In genomic region chr7:122311280-122311679, GRCh38 we compare ENCODE assay signal across 19 cellular contexts. TPM values are rescaled to one million over a fixed set of nuclear protein-coding genes. Genes with fewer than 3 reads are reported as not detected.
A peak's percentile ranks its signal among the peaks of the same experiment; 100 is the strongest.
DNase-seq lines count a peak whose midpoint lies in the region; ATAC-seq, FAIRE-seq and TF ChIP-seq lines count a peak whose summit lies in the region.
"Had no signal": no experiment of that assay in that cellular context is flagged by ENCODE, and none has a peak within 500 bp of the region (broad histone marks: within the 10 kb centered on the region; RNA-seq: fewer than 3 reads in every experiment).

No MANE protein-coding gene starts in this region.

- H3K4me1 ChIP-seq in GM23338 (ENCODE audit: insufficient read depth) = peaks cover 74% of the 10 kb centered on the region
- no peaks in the 10 kb centered on the region for H3K4me1 ChIP-seq in endodermal cell (ENCODE audit: control insufficient read depth, insufficient read depth, low read length)
- H3K4me1 ChIP-seq in aorta (ENCODE audit: control insufficient read depth in 1 of 2, insufficient read depth in 2 of 2, low read length in 2 of 2) = no peaks in the 10 kb centered on the region
- H3K4me1 ChIP-seq in pancreas = peaks cover 0 to 5% (median 2%) of the 10 kb centered on the region in 3 donors

- H3K4me1 Mint-ChIP-seq in GM23338 (peaks cover 54% of the 10 kb centered on the region), endodermal cell (peaks cover 28% of the 10 kb centered on the region), neural crest cell (peaks cover 25% of the 10 kb centered on the region)
- H3K4me1 Mint-ChIP-seq: stimulated activated effector memory CD8-positive, alpha-beta T cell treated with anti-CD3 and anti-CD28 coated beads, Interleukin-12 subunit alpha, Interleukin-12 subunit beta, amount 100 ng/mL, for 72 hours had no signal

- H3K79me2 ChIP-seq in GM23338 (replicated peaks; ENCODE audit: insufficient read depth) = no peaks in the 10 kb centered on the region

- no peak for FAIRE-seq in pancreas (lab: Jason Lieb, UNC)

- TF ChIP-seq CTCF in GM23338 (conservative IDR thresholded peaks at IDR 0.05; ENCODE audit: low read depth in 2 of 2) (no peak), endodermal cell (conservative IDR thresholded peaks at IDR 0.05) (no peak), neural crest cell (conservative IDR thresholded peaks at IDR 0.05) (no peak), pancreas (IDR thresholded peaks at IDR 0.05) (no peak)

- H3K27ac Mint-ChIP-seq in GM23338 (no peak overlapping the region), endodermal cell (no peak overlapping the region), neural crest cell (ENCODE audit: unreplicated experiment) (no peak overlapping the region)
- H3K27ac Mint-ChIP-seq: natural killer cell treated with Interleukin-12 subunit alpha and Interleukin-12 subunit beta and Interleukin-15 and Interleukin-18, amount 100 ng/mL, for 72 hours; stimulated activated effector memory CD8-positive, alpha-beta T cell treated with anti-CD3 and anti-CD28 coated beads, Interleukin-12 subunit alpha, Interleukin-12 subunit beta, amount 100 ng/mL, for 72 hours had no signal

- peak overlapping the region; percentile 95 for H3K4me2 ChIP-seq in GM23338

- H3K27me3 Mint-ChIP-seq in GM23338 (ENCODE audit: insufficient read depth, low read depth, poor library complexity) = peaks cover 85% of the 10 kb centered on the region
- peaks cover 99% of the 10 kb centered on the region for H3K27me3 Mint-ChIP-seq in endodermal cell (ENCODE audit: insufficient read depth)
- H3K27me3 Mint-ChIP-seq in neural crest cell (ENCODE audit: low read depth) = peaks cover 99% of the 10 kb centered on the region

- H3K4me3 ChIP-seq in GM23338 = peak overlapping the region; percentile 69
- H3K4me3 ChIP-seq in endodermal cell (ENCODE audit: low read length) = no peak overlapping the region
- H3K4me3 ChIP-seq in aorta (ENCODE audit: low read length in 2 of 2) = no peak overlapping the region
- no peak overlapping the region for H3K4me3 ChIP-seq in pancreas

- no peaks in the 10 kb centered on the region for H4K20me1 ChIP-seq in GM23338 (replicated peaks; ENCODE audit: insufficient read depth)

- H3K9ac ChIP-seq in endodermal cell (ENCODE audit: extremely low read depth, low read length, poor library complexity, severe bottlenecking) = no peak overlapping the region

- H2AFZ ChIP-seq in GM23338 = peak overlapping the region; percentile 53

- H3K4me3 Mint-ChIP-seq in GM23338 (peak overlapping the region; percentile 77), endodermal cell (peak overlapping the region; percentile 47), neural crest cell (peak overlapping the region; percentile 65)
- H3K4me3 Mint-ChIP-seq: natural killer cell treated with Interleukin-12 subunit alpha and Interleukin-12 subunit beta and Interleukin-15 and Interleukin-18, amount 100 ng/mL, for 72 hours; stimulated activated effector memory CD8-positive, alpha-beta T cell treated with anti-CD3 and anti-CD28 coated beads, Interleukin-12 subunit alpha, Interleukin-12 subunit beta, amount 100 ng/mL, for 72 hours had no signal

- no peak overlapping the region for H3K27ac ChIP-seq in GM23338 (ENCODE audit: low read depth)
- H3K27ac ChIP-seq in endodermal cell (ENCODE audit: low read depth, low read length) = no peak overlapping the region
- H3K27ac ChIP-seq in aorta (ENCODE audit: low read depth in 1 of 2, low read length in 2 of 2) = no peak overlapping the region
- no peak overlapping the region for H3K27ac ChIP-seq in pancreas

- H3K9me3 ChIP-seq in endodermal cell (ENCODE audit: control insufficient read depth, low read length) = no peaks in the 10 kb centered on the region
- no peaks in the 10 kb centered on the region for H3K9me3 ChIP-seq in aorta (ENCODE audit: control insufficient read depth, low read length)
- no peaks in the 10 kb centered on the region for H3K9me3 ChIP-seq in pancreas

- intact Hi-C loops in aorta (cut with DNase I) (no loop called here), pancreas (cut with DNase I) (no loop called here)

- peak; percentile 72 for DNase-seq in GM23338 (ENCODE audit: low spot score)
- peak; percentile 1 for DNase-seq in OCI-M1 (lab: John Stamatoyannopoulos, UW)
- peak; percentile 77 for DNase-seq in endodermal cell
- DNase-seq in neural crest cell (ENCODE audit: low read depth, low spot score) = no peak
- DNase-seq in aorta = no peak
- DNase-seq in mucosa of gallbladder (ENCODE audit: low spot score) = no peak
- no peak for DNase-seq in pancreas
- DNase-seq: DMS153, Karpas-422, NCI-H1092, NCI-H2081, NCI-H510A, RPMI8226 had no signal

- H3K36me3 ChIP-seq in GM23338 (ENCODE audit: insufficient read depth) = no peaks in the 10 kb centered on the region
- no peaks in the 10 kb centered on the region for H3K36me3 ChIP-seq in endodermal cell (ENCODE audit: control insufficient read depth, insufficient read depth, low read length)
- no peaks in the 10 kb centered on the region for H3K36me3 ChIP-seq in aorta (ENCODE audit: control insufficient read depth in 1 of 2, insufficient read depth in 2 of 2, low read length in 1 of 2)
- no peaks in the 10 kb centered on the region for H3K36me3 ChIP-seq in pancreas

- H3K36me3 Mint-ChIP-seq in GM23338 (ENCODE audit: low read depth) (no peaks in the 10 kb centered on the region), endodermal cell (ENCODE audit: low read depth) (no peaks in the 10 kb centered on the region), neural crest cell (ENCODE audit: low read depth) (peaks cover 4% of the 10 kb centered on the region)
- H3K36me3 Mint-ChIP-seq: stimulated activated effector memory CD8-positive, alpha-beta T cell treated with anti-CD3 and anti-CD28 coated beads, Interleukin-12 subunit alpha, Interleukin-12 subunit beta, amount 100 ng/mL, for 72 hours had no signal

- H3K27me3 ChIP-seq in GM23338 (ENCODE audit: insufficient read depth) (peaks cover 100% of the 10 kb centered on the region), endodermal cell (ENCODE audit: control insufficient read depth, insufficient read depth, low read length, poor library complexity, severe bottlenecking) (peaks cover 100% of the 10 kb centered on the region), aorta (ENCODE audit: control insufficient read depth in 1 of 2, insufficient read depth in 2 of 2, low read length in 1 of 2) (peaks cover 0 to 4% of the 10 kb centered on the region in 2 donors), pancreas (peaks cover 7 to 81% (median 24%) of the 10 kb centered on the region in 4 donors)

- WGBS in endodermal cell (ENCODE audit: insufficient coverage in 1 of 2, insufficient read length in 1 of 2), 2 experiments = 13 to 15% methylated on average over 5 to 7 of the region's 7 CpGs
- 75 to 82% methylated on average over 7 of the region's 7 CpGs for WGBS in aorta, 2 donors
- 61 to 62% methylated on average over 7 of the region's 7 CpGs for WGBS in pancreas, 2 donors

- H3K9me2 ChIP-seq in GM23338 (ENCODE audit: insufficient read depth) = no peaks in the 10 kb centered on the region

- ATAC-seq in GM23338 (peak; percentile 22), aorta (ENCODE audit: low FRiP score) (no peak), pancreas (no peak), HG03521 (IDR thresholded peaks at IDR 0.05; ENCODE audit: unreplicated experiment) (no peak)
- ATAC-seq: natural killer cell treated with Interleukin-12 subunit alpha and Interleukin-12 subunit beta and Interleukin-15 and Interleukin-18, amount 100 ng/mL, for 72 hours; stimulated activated effector memory CD8-positive, alpha-beta T cell treated with anti-CD3 and anti-CD28 coated beads, Interleukin-12 subunit alpha, Interleukin-12 subunit beta, amount 100 ng/mL, for 72 hours had no signal

- H3K9me3 Mint-ChIP-seq in GM23338 (no peaks in the 10 kb centered on the region), endodermal cell (no peaks in the 10 kb centered on the region), neural crest cell (no peaks in the 10 kb centered on the region)

- H3F3A ChIP-seq in GM23338 (replicated peaks; ENCODE audit: low read depth) = peaks cover 13% of the 10 kb centered on the region; the same call in 1 of the 2 replicates

TF ChIP-seq in GM23338, 12 proteins besides CTCF, POLR2A, EP300 and RAD21:
- TF ChIP-seq ZNF331 (CRISPR knock-in tag; IDR thresholded peaks at IDR 0.05; ENCODE audit: low read depth) (no peak), EZH2 (IDR thresholded peaks at IDR 0.05; ENCODE audit: low read depth, unreplicated experiment) (peak; percentile 29)
TF ChIP-seq in GM23338: peak in this region for 1.

RNA-seq across cellular contexts. Expression of gene FEZF1, which starts 6.7 kb away (rescaled TPM):
- 1.7 and 2.3 TPM in 2 replicates for total RNA-seq in GM23338 (2014; rRNA removed; shearing (Covaris generic))
- polyA plus RNA-seq in GM23338 (2016; fragmentation: Nextera tagmentation; extraction: Ambion mirVana) (0.87 and 1.0 TPM in 2 replicates), aorta (not detected), pancreas (not detected)
- total RNA-seq in endodermal cell (under 1 TPM in 1 of 2 donors, not detected in 1; 0.22 TPM), neural crest cell (not detected in 2 replicates), aorta (not detected), mucosa of gallbladder (0.09 TPM), pancreas (not detected)
- polyA plus RNA-seq in endodermal cell (2013, experiment 1 of 2) = 3.4 TPM
- 1.8 TPM for polyA plus RNA-seq in endodermal cell (2013, experiment 2 of 2)
- total RNA-seq: cerebellum; natural killer cell treated with Interleukin-12 subunit alpha and Interleukin-12 subunit beta and Interleukin-15 and Interleukin-18, amount 100 ng/mL, for 72 hours; renal cortical epithelial cell had no signal
- polyA plus RNA-seq: AG04450 had no signal

Comparison
In these comparisons a context has a peak if more than half of its experiments do, and no peak if none do; other contexts are left out.
1. DNase-seq: peak in GM23338 (single experiment), OCI-M1 (single experiment) and endodermal cell (single experiment); none in neural crest cell (single experiment), aorta (0 of 2), mucosa of gallbladder (single experiment) and pancreas (0 of 6).
2. Peak in every context shown above with its lines, with median percentiles within 50 percentile points of each other: H3K4me3 Mint-ChIP-seq.